In genomic region chr2:127701193-127701650, GRCh38 we compare ENCODE assay signal across 8 cellular contexts. TPM values are rescaled to one million over a fixed set of nuclear protein-coding genes. Genes with fewer than 3 reads are reported as not detected.
DNase-seq lines count a peak whose midpoint lies in the region; ATAC-seq, FAIRE-seq and TF ChIP-seq lines count a peak whose summit lies in the region.

TSS of gene SFT2D3 (plus strand) at chr2:127701497. CDS start at chr2:127701529, 32 bp downstream.

- peak; percentile 88 for DNase-seq in NCI-H2029 (lab: John Stamatoyannopoulos, UW)
- peak; percentile 79 for DNase-seq in T-helper 22 cell (ENCODE audit: low read depth)
- peak; percentile 86 for DNase-seq in astrocyte (ENCODE audit: low read depth)
- DNase-seq in hippocampal formation (lab: John Stamatoyannopoulos, UW): peak; percentile 87 to 89
- DNase-seq in retina: peak; percentile 95
- no peak for DNase-seq in cortex of kidney (lab: John Stamatoyannopoulos, UW)

- no peaks in the 10 kb centered on the region for H3K9me3 ChIP-seq in astrocyte (ENCODE audit: insufficient read depth, low read depth, low read length)

- H3K4me1 Mint-ChIP-seq in astrocyte (ENCODE audit: low read depth, unreplicated experiment): peaks cover 19% of the 10 kb centered on the region

- H3K4me1 ChIP-seq in astrocyte (ENCODE audit: insufficient read depth, low read length): peaks cover 13% of the 10 kb centered on the region

- H3K79me2 ChIP-seq in astrocyte (ENCODE audit: insufficient read depth, low read length): peaks cover 24% of the 10 kb centered on the region

- H3K9ac ChIP-seq in astrocyte (ENCODE audit: low read length): peak within 1 kb of the TSS; percentile 90

- TF ChIP-seq CTCF in astrocyte (IDR thresholded peaks at IDR 0.05; ENCODE audit: insufficient read depth, low read depth, low read length): no peak

- peaks cover 8% of the 10 kb centered on the region for H3K36me3 ChIP-seq in astrocyte (ENCODE audit: insufficient read depth, low read length)

- peak within 1 kb of the TSS; percentile 88 for H3K4me3 Mint-ChIP-seq in astrocyte (ENCODE audit: unreplicated experiment)

- peak; percentile 65 for ATAC-seq in GM18517 (IDR thresholded peaks at IDR 0.05; ENCODE audit: unreplicated experiment)
- ATAC-seq in HG03025 (IDR thresholded peaks at IDR 0.05; ENCODE audit: low FRiP score, unreplicated experiment): peak; percentile 71

- no peak for FAIRE-seq in astrocyte (lab: Jason Lieb, UNC)

- H3K27ac ChIP-seq in astrocyte (ENCODE audit: low read depth, low read length): peak within 1 kb of the TSS; percentile 91

- no peaks in the 10 kb centered on the region for H3K27me3 ChIP-seq in astrocyte (ENCODE audit: insufficient read depth, low read length)

- H3K27ac Mint-ChIP-seq in astrocyte (ENCODE audit: unreplicated experiment): peak within 1 kb of the TSS; percentile 87

- peak within 1 kb of the TSS; percentile 95 for H3K4me2 ChIP-seq in astrocyte (ENCODE audit: low read length)

- no peaks in the 10 kb centered on the region for H3K27me3 Mint-ChIP-seq in astrocyte (ENCODE audit: low read depth, unreplicated experiment)

- H4K20me1 ChIP-seq in astrocyte (ENCODE audit: insufficient read depth, low read length): peaks cover 16% of the 10 kb centered on the region

- H3K36me3 Mint-ChIP-seq in astrocyte (ENCODE audit: low read depth, unreplicated experiment): peaks cover 8% of the 10 kb centered on the region

- peak within 1 kb of the TSS; percentile 89 for H2AFZ ChIP-seq in astrocyte (ENCODE audit: low read depth, low read length)

- peak within 1 kb of the TSS; percentile 73 for H3K4me3 ChIP-seq in astrocyte (ENCODE audit: insufficient read depth, low read depth, low read length)

- no peaks in the 10 kb centered on the region for H3K9me3 Mint-ChIP-seq in astrocyte (ENCODE audit: unreplicated experiment)

RNA-seq across cellular contexts. Expression of gene SFT2D3, which starts in this region (rescaled TPM):
- total RNA-seq in astrocyte: 2.9 and 3.0 TPM in 2 replicates
